In the genomic region with DNA sequence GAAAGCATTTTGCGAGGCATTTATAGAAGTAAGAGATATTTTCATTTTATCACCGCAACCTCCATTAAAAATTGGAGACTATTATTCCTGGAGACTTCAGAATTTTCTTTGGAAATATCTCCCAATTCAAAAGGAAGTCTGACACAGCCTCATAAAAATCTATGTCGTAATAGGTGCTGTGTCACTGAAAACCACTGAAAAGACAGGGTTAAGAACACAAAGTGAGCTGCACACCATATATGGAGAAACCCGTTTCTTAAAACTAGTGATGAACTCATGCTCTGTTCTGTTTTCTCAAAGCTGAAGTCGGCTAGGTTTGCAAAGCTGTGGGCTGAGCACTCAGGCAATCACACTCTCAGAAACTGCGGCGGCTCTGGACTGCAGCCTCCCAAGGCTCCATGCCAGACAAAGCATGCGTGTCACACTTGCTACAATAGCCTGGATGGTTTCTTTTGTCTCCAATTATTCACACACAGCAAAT, we compare ENCODE assay signal across 8 cellular contexts. TPM values are rescaled to one million over a fixed set of nuclear protein-coding genes. Genes with fewer than 3 reads are reported as not detected.
A peak's percentile ranks its signal among the peaks of the same experiment; 100 is the strongest.
DNase-seq lines count a peak whose midpoint lies in the region; ATAC-seq, FAIRE-seq and TF ChIP-seq lines count a peak whose summit lies in the region.

A gene (plus strand): TSS at position 287 of the 481 bp plus-strand sequence. CDS start 126 bp downstream, at position 413.

- H3K4me3 ChIP-seq in AG04450 (ENCODE audit: low read depth, low read length) (peak within 1 kb of the TSS; percentile 73), uterus (peak within 1 kb of the TSS; percentile 39 to 48)

- peak within 1 kb of the TSS; percentile 76 for H3K4me3 Mint-ChIP-seq in activated naive CD4-positive, alpha-beta T cell treated with anti-CD3 and anti-CD28 coated beads, Interleukin-2, amount 50 U/mL, for 24 hours

- ATAC-seq in HG03460 (IDR thresholded peaks at IDR 0.05; ENCODE audit: unreplicated experiment) (peak; percentile 84), SK-N-SH treated with all-trans-retinoic acid at 6 μM for 48 hours (peak; percentile 93), Right ventricle myocardium superior (ENCODE audit: poor library complexity) (peak; percentile 91)

- H3K27me3 ChIP-seq in AG04450 (ENCODE audit: control insufficient read depth, insufficient read depth, low read length) (no peaks in the 10 kb centered on the region), uterus (no peaks in the 10 kb centered on the region)

- intact Hi-C loops in Right ventricle myocardium superior (cut with DNase I) (loop anchor here (10.0 kb wide), 1 partner anchor 146 kb away; a partner anchor contains a TSS), uterus (cut with DNase I; ENCODE audit: low total_unique reads) (no loop called here)

- H3K27ac ChIP-seq in AG04450 (ENCODE audit: low read depth, low read length) (peak within 1 kb of the TSS; percentile 89), uterus (peak within 1 kb of the TSS; percentile 80 to 83)

- peaks cover 4% of the 10 kb centered on the region for H3K36me3 Mint-ChIP-seq in activated naive CD4-positive, alpha-beta T cell treated with anti-CD3 and anti-CD28 coated beads, Interleukin-2, amount 50 U/mL, for 24 hours

- no peaks in the 10 kb centered on the region for H3K4me1 ChIP-seq in uterus

- FAIRE-seq in GM19239 (lab: Jason Lieb, UNC) = peak; percentile 99

- H3K27ac Mint-ChIP-seq in activated naive CD4-positive, alpha-beta T cell treated with anti-CD3 and anti-CD28 coated beads, Interleukin-2, amount 50 U/mL, for 24 hours = peak within 1 kb of the TSS; percentile 90

- TF ChIP-seq CTCF in AG04450 (IDR thresholded peaks at IDR 0.05; ENCODE audit: low read depth, low read length) = no peak
- TF ChIP-seq CTCF in uterus (IDR thresholded peaks at IDR 0.05) = no peak

- peak; percentile 64 to 68 for TF ChIP-seq POLR2A in uterus (IDR thresholded peaks at IDR 0.05)

- H3K9me3 Mint-ChIP-seq in activated naive CD4-positive, alpha-beta T cell treated with anti-CD3 and anti-CD28 coated beads, Interleukin-2, amount 50 U/mL, for 24 hours = no peaks in the 10 kb centered on the region

- POLR2A ChIA-PET in AG04450 (lab: Yijun Ruan, JAX) = interaction anchor here (0.6 to 1.8 kb wide), 8 partner anchors 9 to 551 kb away, joined by 3 to 14 read pairs (median 4); a partner anchor contains a TSS

- H3K4me1 Mint-ChIP-seq in activated naive CD4-positive, alpha-beta T cell treated with anti-CD3 and anti-CD28 coated beads, Interleukin-2, amount 50 U/mL, for 24 hours = peaks cover 89% of the 10 kb centered on the region

- H3K9me3 ChIP-seq in AG04450 (ENCODE audit: control insufficient read depth, insufficient read depth, low read length) (no peaks in the 10 kb centered on the region), uterus (no peaks in the 10 kb centered on the region)

- CTCF ChIA-PET in AG04450 (lab: Charles Lee) = interaction anchor here (0.6 to 1.8 kb wide), 2 partner anchors 89 to 148 kb away, joined by 3 to 4 read pairs; no protein-coding TSS in a partner anchor

- no peaks in the 10 kb centered on the region for H3K27me3 Mint-ChIP-seq in activated naive CD4-positive, alpha-beta T cell treated with anti-CD3 and anti-CD28 coated beads, Interleukin-2, amount 50 U/mL, for 24 hours

- DNase-seq in AG04450 (ENCODE audit: low read depth, low spot score) = peak; percentile 97
- peak; percentile 15 for DNase-seq in GM19239 (ENCODE audit: insufficient read length, low spot score)
- peak; percentile 81 for DNase-seq in Right ventricle myocardium superior
- DNase-seq in pulmonary artery endothelial cell (ENCODE audit: low read depth, low spot score) = peak; percentile 85
- peak; percentile 84 to 85 for DNase-seq in uterus

- no peaks in the 10 kb centered on the region for H3K36me3 ChIP-seq in uterus

TF ChIP-seq in SK-N-SH treated with all-trans-retinoic acid at 6 μM for 48 hours, 23 proteins besides CTCF, POLR2A, EP300 and RAD21:
- no peak for TF ChIP-seq ARNTL (CRISPR knock-in tag; IDR thresholded peaks at IDR 0.05; ENCODE audit: borderline replicate concordance, low read depth)
- no peak for TF ChIP-seq ZFP30 (CRISPR knock-in tag; IDR thresholded peaks at IDR 0.05)
- no peak for TF ChIP-seq SNAI2 (CRISPR knock-in tag; IDR thresholded peaks at IDR 0.05)
- no peak for TF ChIP-seq RARB (CRISPR knock-in tag; IDR thresholded peaks at IDR 0.05)
- no peak for TF ChIP-seq ZFP3 (CRISPR knock-in tag; IDR thresholded peaks at IDR 0.05)
- TF ChIP-seq, protein P1, sequence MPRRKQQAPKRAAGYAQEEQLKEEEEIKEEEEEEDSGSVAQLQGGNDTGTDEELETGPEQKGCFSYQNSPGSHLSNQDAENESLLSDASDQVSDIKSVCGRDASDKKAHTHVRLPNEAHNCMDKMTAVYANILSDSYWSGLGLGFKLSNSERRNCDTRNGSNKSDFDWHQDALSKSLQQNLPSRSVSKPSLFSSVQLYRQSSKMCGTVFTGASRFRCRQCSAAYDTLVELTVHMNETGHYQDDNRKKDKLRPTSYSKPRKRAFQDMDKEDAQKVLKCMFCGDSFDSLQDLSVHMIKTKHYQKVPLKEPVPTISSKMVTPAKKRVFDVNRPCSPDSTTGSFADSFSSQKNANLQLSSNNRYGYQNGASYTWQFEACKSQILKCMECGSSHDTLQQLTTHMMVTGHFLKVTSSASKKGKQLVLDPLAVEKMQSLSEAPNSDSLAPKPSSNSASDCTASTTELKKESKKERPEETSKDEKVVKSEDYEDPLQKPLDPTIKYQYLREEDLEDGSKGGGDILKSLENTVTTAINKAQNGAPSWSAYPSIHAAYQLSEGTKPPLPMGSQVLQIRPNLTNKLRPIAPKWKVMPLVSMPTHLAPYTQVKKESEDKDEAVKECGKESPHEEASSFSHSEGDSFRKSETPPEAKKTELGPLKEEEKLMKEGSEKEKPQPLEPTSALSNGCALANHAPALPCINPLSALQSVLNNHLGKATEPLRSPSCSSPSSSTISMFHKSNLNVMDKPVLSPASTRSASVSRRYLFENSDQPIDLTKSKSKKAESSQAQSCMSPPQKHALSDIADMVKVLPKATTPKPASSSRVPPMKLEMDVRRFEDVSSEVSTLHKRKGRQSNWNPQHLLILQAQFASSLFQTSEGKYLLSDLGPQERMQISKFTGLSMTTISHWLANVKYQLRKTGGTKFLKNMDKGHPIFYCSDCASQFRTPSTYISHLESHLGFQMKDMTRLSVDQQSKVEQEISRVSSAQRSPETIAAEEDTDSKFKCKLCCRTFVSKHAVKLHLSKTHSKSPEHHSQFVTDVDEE (CRISPR knock-in tag; IDR thresholded peaks at IDR 0.05) = no peak
- TF ChIP-seq, protein P2, sequence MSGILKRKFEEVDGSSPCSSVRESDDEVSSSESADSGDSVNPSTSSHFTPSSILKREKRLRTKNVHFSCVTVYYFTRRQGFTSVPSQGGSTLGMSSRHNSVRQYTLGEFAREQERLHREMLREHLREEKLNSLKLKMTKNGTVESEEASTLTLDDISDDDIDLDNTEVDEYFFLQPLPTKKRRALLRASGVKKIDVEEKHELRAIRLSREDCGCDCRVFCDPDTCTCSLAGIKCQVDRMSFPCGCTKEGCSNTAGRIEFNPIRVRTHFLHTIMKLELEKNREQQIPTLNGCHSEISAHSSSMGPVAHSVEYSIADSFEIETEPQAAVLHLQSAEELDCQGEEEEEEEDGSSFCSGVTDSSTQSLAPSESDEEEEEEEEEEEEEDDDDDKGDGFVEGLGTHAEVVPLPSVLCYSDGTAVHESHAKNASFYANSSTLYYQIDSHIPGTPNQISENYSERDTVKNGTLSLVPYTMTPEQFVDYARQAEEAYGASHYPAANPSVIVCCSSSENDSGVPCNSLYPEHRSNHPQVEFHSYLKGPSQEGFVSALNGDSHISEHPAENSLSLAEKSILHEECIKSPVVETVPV (CRISPR knock-in tag; IDR thresholded peaks at IDR 0.05) = no peak
- no peak for TF ChIP-seq ZNF565 (CRISPR knock-in tag; conservative IDR thresholded peaks at IDR 0.05; ENCODE audit: low read depth)
- TF ChIP-seq TCF4 (CRISPR knock-in tag; IDR thresholded peaks at IDR 0.05; ENCODE audit: borderline replicate concordance) = no peak
- TF ChIP-seq ISL1 (CRISPR knock-in tag; IDR thresholded peaks at IDR 0.05) = no peak
- no peak for TF ChIP-seq ZNF70 (CRISPR knock-in tag; IDR thresholded peaks at IDR 0.05)
- no peak for TF ChIP-seq CSDC2 (CRISPR knock-in tag; IDR thresholded peaks at IDR 0.05)
- TF ChIP-seq TOX (CRISPR knock-in tag; IDR thresholded peaks at IDR 0.05; ENCODE audit: borderline replicate concordance) = no peak
- no peak for TF ChIP-seq ESRRG (CRISPR knock-in tag; IDR thresholded peaks at IDR 0.05)
- TF ChIP-seq OSR1 (CRISPR knock-in tag; IDR thresholded peaks at IDR 0.05) = no peak
- no peak for TF ChIP-seq BACH2 (CRISPR knock-in tag; IDR thresholded peaks at IDR 0.05; ENCODE audit: borderline replicate concordance)
- TF ChIP-seq, protein P3, sequence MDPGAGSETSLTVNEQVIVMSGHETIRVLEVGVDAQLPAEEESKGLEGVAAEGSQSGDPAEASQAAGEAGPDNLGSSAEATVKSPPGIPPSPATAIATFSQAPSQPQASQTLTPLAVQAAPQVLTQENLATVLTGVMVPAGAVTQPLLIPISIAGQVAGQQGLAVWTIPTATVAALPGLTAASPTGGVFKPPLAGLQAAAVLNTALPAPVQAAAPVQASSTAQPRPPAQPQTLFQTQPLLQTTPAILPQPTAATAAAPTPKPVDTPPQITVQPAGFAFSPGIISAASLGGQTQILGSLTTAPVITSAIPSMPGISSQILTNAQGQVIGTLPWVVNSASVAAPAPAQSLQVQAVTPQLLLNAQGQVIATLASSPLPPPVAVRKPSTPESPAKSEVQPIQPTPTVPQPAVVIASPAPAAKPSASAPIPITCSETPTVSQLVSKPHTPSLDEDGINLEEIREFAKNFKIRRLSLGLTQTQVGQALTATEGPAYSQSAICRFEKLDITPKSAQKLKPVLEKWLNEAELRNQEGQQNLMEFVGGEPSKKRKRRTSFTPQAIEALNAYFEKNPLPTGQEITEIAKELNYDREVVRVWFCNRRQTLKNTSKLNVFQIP (CRISPR knock-in tag; IDR thresholded peaks at IDR 0.05; ENCODE audit: borderline replicate concordance, low read depth) = no peak

RNA-seq across cellular contexts. Expression of the gene that starts here (rescaled TPM):
- polyA plus RNA-seq in AG04450 (2011; rRNA removed) = 299 and 335 TPM in 2 replicates
- 219 and 237 TPM in 2 replicates for polyA minus RNA-seq in AG04450 (2011; rRNA and poly(A)+ RNA removed)
- total RNA-seq in Right ventricle myocardium superior (10.9 TPM), pulmonary artery endothelial cell (79.3 and 96.8 TPM in 2 replicates), uterus (10 to 100 TPM; 43.8 to 74.3 (median 49.6) TPM)

Comparison
In these comparisons a context has a peak if more than half of its experiments do, and no peak if none do; other contexts are left out.
1. Peak in every context shown above with its lines: DNase-seq, ATAC-seq, H3K4me3 ChIP-seq and H3K27ac ChIP-seq.
2. DNase-seq: peak in every context shown above with its lines; median percentile 97 in AG04450; 85 in pulmonary artery endothelial cell; 84 in uterus; 81 in Right ventricle myocardium superior; 15 in GM19239.